ENCODE assay signal across 8 cellular contexts in genomic region chr11:65891180-65892136, GRCh38. TPM values are rescaled to one million over a fixed set of nuclear protein-coding genes. Genes with fewer than 3 reads are reported as not detected.
DNase-seq lines count a peak whose midpoint lies in the region; ATAC-seq, FAIRE-seq and TF ChIP-seq lines count a peak whose summit lies in the region.

No MANE protein-coding gene starts in this region.

- no peak for FAIRE-seq in kidney (lab: Jason Lieb, UNC)

- no peak for ATAC-seq in stimulated activated memory B cell treated with anti-CD40 and anti-IgM and Interleukin-4, amounts not matched to agents 10 μg/mL and 1 μg/mL and 100 μg/mL, for 72 hours
- ATAC-seq in sciatic nerve (no peak), GM21786 (IDR thresholded peaks at IDR 0.05; ENCODE audit: unreplicated experiment) (no peak)

- peak overlapping the region; percentile 92 for H3K27ac Mint-ChIP-seq in stimulated activated memory B cell treated with anti-CD40 and anti-IgM and Interleukin-4, amounts not matched to agents 10 μg/mL and 1 μg/mL and 100 μg/mL, for 72 hours

- H3K36me3 ChIP-seq in kidney (ENCODE audit: control insufficient read depth in 1 of 2, insufficient read depth in 2 of 2, low read length in 2 of 2) = no peaks in the 10 kb centered on the region

- intact Hi-C loops in kidney (cut with DNase I) (no loop called here), sciatic nerve (cut with DNase I) (no loop called here)

- H3K36me3 Mint-ChIP-seq in stimulated activated memory B cell treated with anti-CD40 and anti-IgM and Interleukin-4, amounts not matched to agents 10 μg/mL and 1 μg/mL and 100 μg/mL, for 72 hours = peaks cover 4% of the 10 kb centered on the region

- in situ Hi-C loops in astrocyte of the spinal cord (cut with HindIII; ENCODE audit: low sequenced_read_pairs) = no loop called here

- H3K4me3 ChIP-seq in astrocyte of the spinal cord (ENCODE audit: low read depth, low read length) = peak overlapping the region; percentile 59
- H3K4me3 ChIP-seq in kidney (ENCODE audit: low read length in 2 of 2) = peak overlapping the region; percentile 57 to 71

- no peaks in the 10 kb centered on the region for H3K9me3 Mint-ChIP-seq in stimulated activated memory B cell treated with anti-CD40 and anti-IgM and Interleukin-4, amounts not matched to agents 10 μg/mL and 1 μg/mL and 100 μg/mL, for 72 hours

- TF ChIP-seq CTCF in astrocyte of the spinal cord (IDR thresholded peaks at IDR 0.05; ENCODE audit: low read depth, low read length) (peak; percentile 37), kidney (IDR thresholded peaks at IDR 0.05; ENCODE audit: borderline replicate concordance, extremely low read depth, insufficient read depth) (peak; percentile 16)

- H3K27ac ChIP-seq in kidney (ENCODE audit: low read depth in 2 of 2, low read length in 2 of 2) = peak overlapping the region; percentile 82 to 96

- H3K27me3 Mint-ChIP-seq in stimulated activated memory B cell treated with anti-CD40 and anti-IgM and Interleukin-4, amounts not matched to agents 10 μg/mL and 1 μg/mL and 100 μg/mL, for 72 hours = no peaks in the 10 kb centered on the region

- peak overlapping the region; percentile 83 for H3K4me3 Mint-ChIP-seq in stimulated activated memory B cell treated with anti-CD40 and anti-IgM and Interleukin-4, amounts not matched to agents 10 μg/mL and 1 μg/mL and 100 μg/mL, for 72 hours

- peak; percentile 68 for DNase-seq in NCI-H82 (lab: John Stamatoyannopoulos, UW)
- DNase-seq in NCI-H82 treated with DMSO at 0.1 percent for 48 hours (lab: John Stamatoyannopoulos, UW; ENCODE audit: unreplicated experiment) = no peak
- peak; percentile 70 for DNase-seq in OCI-M1 (lab: John Stamatoyannopoulos, UW)
- DNase-seq in astrocyte of the spinal cord (ENCODE audit: low read depth, low spot score) = peak; percentile 37
- peak; percentile 86 for DNase-seq in kidney
- DNase-seq in sciatic nerve (ENCODE audit: low spot score) = no peak

- peaks cover 8 to 35% of the 10 kb centered on the region in 2 donors for H3K4me1 ChIP-seq in kidney (ENCODE audit: control insufficient read depth in 1 of 2, insufficient read depth in 1 of 2, low read depth in 1 of 2, low read length in 2 of 2)

- H3K4me1 Mint-ChIP-seq in stimulated activated memory B cell treated with anti-CD40 and anti-IgM and Interleukin-4, amounts not matched to agents 10 μg/mL and 1 μg/mL and 100 μg/mL, for 72 hours = peaks cover 86% of the 10 kb centered on the region

- no peaks in the 10 kb centered on the region for H3K9me3 ChIP-seq in kidney (ENCODE audit: control insufficient read depth in 1 of 2, low read length in 2 of 2)

- peak overlapping the region; percentile 55 to 79 for H3K9ac ChIP-seq in kidney (ENCODE audit: low read length in 2 of 2)

RNA-seq across cellular contexts. Expression of gene CCDC85B, which starts 1.0 kb away (rescaled TPM):
- total RNA-seq in kidney (26.1 TPM), sciatic nerve (31.0 TPM)
- polyA plus RNA-seq in kidney (ENCODE audit: insufficient read depth, low read depth, low replicate concordance) = 31.8 TPM

RNA-seq across cellular contexts. Expression of gene FIBP, which starts 3.2 kb away (rescaled TPM):
- 58.0 TPM for total RNA-seq in kidney
- polyA plus RNA-seq in kidney (ENCODE audit: insufficient read depth, low read depth, low replicate concordance) = 105 TPM
- 37.2 TPM for total RNA-seq in sciatic nerve

RNA-seq across cellular contexts. Expression of gene FOSL1, which starts 8.7 kb away (rescaled TPM):
- total RNA-seq in kidney (3.2 TPM), sciatic nerve (5.6 TPM)
- 0.37 TPM for polyA plus RNA-seq in kidney (ENCODE audit: insufficient read depth, low read depth, low replicate concordance)

RNA-seq across cellular contexts. Expression of gene CTSW, which starts 11.8 kb away (rescaled TPM):
- total RNA-seq in kidney (3.9 TPM), sciatic nerve (2.5 TPM)
- polyA plus RNA-seq in kidney (ENCODE audit: insufficient read depth, low read depth, low replicate concordance) = 1.3 TPM

RNA-seq across cellular contexts. Expression of gene EFEMP2, which starts 18.9 kb away (rescaled TPM):
- total RNA-seq in kidney (64.2 TPM), sciatic nerve (88.4 TPM)
- polyA plus RNA-seq in kidney (ENCODE audit: insufficient read depth, low read depth, low replicate concordance) = 60.0 TPM

Comparison
In these comparisons a context has a peak if more than half of its experiments do, and no peak if none do; other contexts are left out.
1. DNase-seq: peak in NCI-H82 (single experiment), OCI-M1 (single experiment), astrocyte of the spinal cord (single experiment) and kidney (single experiment); none in NCI-H82 treated with DMSO at 0.1 percent for 48 hours (single experiment) and sciatic nerve (single experiment).